In the genomic region with DNA sequence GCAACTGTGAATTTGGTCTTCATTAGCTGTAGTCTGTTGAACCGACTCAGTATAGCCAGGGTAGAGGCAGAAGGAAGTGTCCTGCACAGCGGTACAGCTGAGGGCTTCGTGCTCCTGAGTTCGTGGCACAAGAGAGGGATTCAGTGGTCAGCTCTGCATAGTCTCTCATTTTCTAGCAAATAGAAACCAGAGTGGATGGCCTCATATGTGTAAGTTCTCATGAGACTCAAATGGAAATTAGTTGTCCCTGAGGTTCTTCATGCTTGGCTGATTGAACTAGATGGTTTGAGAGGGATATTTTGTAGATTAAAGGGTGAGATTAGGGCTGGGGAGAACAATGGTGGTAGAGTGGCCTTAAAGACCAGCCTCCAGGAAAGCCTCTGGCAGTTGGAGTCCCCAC, we compare ENCODE assay signal across 12 cellular contexts. TPM values are rescaled to one million over a fixed set of nuclear protein-coding genes. Genes with fewer than 3 reads are reported as not detected.
A peak's percentile ranks its signal among the peaks of the same experiment; 100 is the strongest.
DNase-seq lines count a peak whose midpoint lies in the region; ATAC-seq and TF ChIP-seq lines count a peak whose summit lies in the region.
"Had no signal": no experiment of that assay in that cellular context is flagged by ENCODE, and none has a peak within 500 bp of the region (broad histone marks: within the 10 kb centered on the region; RNA-seq: fewer than 3 reads in every experiment).

No MANE protein-coding gene starts in this region.

- CTCF ChIA-PET in CD4-positive, alpha-beta T cell (lab: Charles Lee): no interaction called here
- CTCF ChIA-PET in OCI-LY7 (lab: Charles Lee; ENCODE audit: unreplicated experiment): no interaction called here

- BruUV-seq in OCI-LY7 (replicated peaks; lab: Mats Ljungman, UMichigan): no TSS peak

- peaks cover 68% of the 10 kb centered on the region for H3K36me3 ChIP-seq in OCI-LY7 (ENCODE audit: insufficient read depth, low read length)
- no peaks in the 10 kb centered on the region for H3K36me3 ChIP-seq in colonic mucosa
- H3K36me3 ChIP-seq in ovary: no peaks in the 10 kb centered on the region
- H3K36me3 ChIP-seq in osteoblast (ENCODE audit: insufficient read depth, low read length): peaks cover 13% of the 10 kb centered on the region

- H3K79me2 ChIP-seq in OCI-LY7 (ENCODE audit: insufficient read depth, low read depth, low read length) (peaks cover 73% of the 10 kb centered on the region), osteoblast (ENCODE audit: insufficient read depth, low read length) (peaks cover 97% of the 10 kb centered on the region)

- H3K4me1 ChIP-seq in OCI-LY7 (ENCODE audit: insufficient read depth, low read length, poor library complexity, severe bottlenecking): peaks cover 48% of the 10 kb centered on the region
- H3K4me1 ChIP-seq in colonic mucosa: peaks cover 14% of the 10 kb centered on the region
- peaks cover 9% of the 10 kb centered on the region for H3K4me1 ChIP-seq in ovary (ENCODE audit: insufficient read depth)
- H3K4me1 ChIP-seq in osteoblast (ENCODE audit: insufficient read depth, low read length): no peaks in the 10 kb centered on the region

- H3K27ac Mint-ChIP-seq in CD4-positive, alpha-beta T cell: peak overlapping the region; percentile 8
- H3K27ac Mint-ChIP-seq in type B pancreatic cell: no peak overlapping the region
- H3K27ac Mint-ChIP-seq: activated naive CD8-positive, alpha-beta T cell had no signal

- no peak for TF ChIP-seq POLR2A in ovary (IDR thresholded peaks at IDR 0.05)

- no peaks in the 10 kb centered on the region for H3K9me2 ChIP-seq in OCI-LY7 (ENCODE audit: insufficient read depth, low read length)

- H3K4me2 ChIP-seq in OCI-LY7 (ENCODE audit: low read length): peak overlapping the region; percentile 30; the same call in 1 of the 2 replicates
- no peak overlapping the region for H3K4me2 ChIP-seq in osteoblast (ENCODE audit: insufficient read depth, low read length)

- H3K9me3 ChIP-seq in CD4-positive, alpha-beta T cell (ENCODE audit: control insufficient read depth, low read length): no peaks in the 10 kb centered on the region
- 0 out of 2 replicates have a peak, but pooled peaks cover 8% of the 10 kb centered on the region for H3K9me3 ChIP-seq in OCI-LY7 (ENCODE audit: low read length)
- H3K9me3 ChIP-seq in colonic mucosa: no peaks in the 10 kb centered on the region
- no peaks in the 10 kb centered on the region for H3K9me3 ChIP-seq in ovary
- no peaks in the 10 kb centered on the region for H3K9me3 ChIP-seq in osteoblast (ENCODE audit: low read depth, low read length)

- H3K27me3 ChIP-seq in CD4-positive, alpha-beta T cell (ENCODE audit: control insufficient read depth, insufficient read depth, low read length): no peaks in the 10 kb centered on the region
- H3K27me3 ChIP-seq in colonic mucosa (no peaks in the 10 kb centered on the region), ovary (no peaks in the 10 kb centered on the region), osteoblast (ENCODE audit: insufficient read depth, low read length) (no peaks in the 10 kb centered on the region)

- no peak overlapping the region for H3K4me3 Mint-ChIP-seq in CD4-positive, alpha-beta T cell
- H3K4me3 Mint-ChIP-seq in type B pancreatic cell: no peak overlapping the region

- POLR2A ChIA-PET in CD4-positive, alpha-beta T cell (lab: Charles Lee): interaction anchor here (0.6 kb wide), 1 partner anchor 450 kb away, joined by 5 read pairs; no protein-coding TSS in a partner anchor
- POLR2A ChIA-PET in OCI-LY7 (lab: Charles Lee): interaction anchor here (0.5 kb wide), 1 partner anchor 13 kb away, joined by 4 read pairs; no protein-coding TSS in a partner anchor

- H3K9me3 Mint-ChIP-seq in CD4-positive, alpha-beta T cell: no peaks in the 10 kb centered on the region
- H3K9me3 Mint-ChIP-seq in type B pancreatic cell: no peaks in the 10 kb centered on the region

- peaks cover 9% of the 10 kb centered on the region for H4K20me1 ChIP-seq in OCI-LY7 (ENCODE audit: insufficient read depth, low read length)
- peaks cover 58% of the 10 kb centered on the region for H4K20me1 ChIP-seq in osteoblast (ENCODE audit: insufficient read depth, low read length)

- H3K27me3 Mint-ChIP-seq in CD4-positive, alpha-beta T cell: no peaks in the 10 kb centered on the region
- H3K27me3 Mint-ChIP-seq in type B pancreatic cell: no peaks in the 10 kb centered on the region
- H3K27me3 Mint-ChIP-seq: activated naive CD8-positive, alpha-beta T cell had no signal

- intact Hi-C loops in CD4-positive, alpha-beta T cell (cut with DNase I, micrococcal nuclease): no loop called here
- intact Hi-C loops in OCI-LY7 (cut with micrococcal nuclease; ENCODE audit: unreplicated experiment) (no loop called here), colonic mucosa (cut with DNase I) (no loop called here), ovary (cut with DNase I) (no loop called here)

- ATAC-seq in CD4-positive, alpha-beta T cell (ENCODE audit: poor library complexity): no peak
- ATAC-seq in GM19025 (IDR thresholded peaks at IDR 0.05; ENCODE audit: low read depth, unreplicated experiment) (peak; percentile 42), HG02798 (IDR thresholded peaks at IDR 0.05; ENCODE audit: poor library complexity, unreplicated experiment) (peak; percentile 67)

- no peak for DNase-seq in CD4-positive, alpha-beta T cell
- DNase-seq in OCI-LY7 (ENCODE audit: low spot score) (no peak), colonic mucosa (no peak), ovary (no peak), type B pancreatic cell (ENCODE audit: extremely low spot score, unreplicated experiment) (no peak), osteoblast (ENCODE audit: insufficient read length, low spot score, missing footprints) (no peak)
- DNase-seq: effector memory CD4-positive, alpha-beta T cell; NCI-H1436; stimulated activated naive CD4-positive, alpha-beta T cell treated with Interleukin-2 at 50 U/mL for 16 hours had no signal

- no peak overlapping the region for H3K27ac ChIP-seq in CD4-positive, alpha-beta T cell (ENCODE audit: low read depth, low read length)
- no peak overlapping the region for H3K27ac ChIP-seq in OCI-LY7 (ENCODE audit: low read depth, low read length, poor library complexity, severe bottlenecking)
- H3K27ac ChIP-seq in colonic mucosa: no peak overlapping the region
- H3K27ac ChIP-seq in ovary: no peak overlapping the region
- no peak overlapping the region for H3K27ac ChIP-seq in osteoblast (ENCODE audit: low read depth, low read length)

- no peak for TF ChIP-seq CTCF in CD4-positive, alpha-beta T cell (IDR thresholded peaks at IDR 0.05)
- no peak for TF ChIP-seq CTCF in OCI-LY7 (conservative IDR thresholded peaks at IDR 0.05; ENCODE audit: low read length)
- no peak for TF ChIP-seq CTCF in colonic mucosa (IDR thresholded peaks at IDR 0.05)
- no peak for TF ChIP-seq CTCF in ovary (IDR thresholded peaks at IDR 0.05)
- no peak for TF ChIP-seq CTCF in type B pancreatic cell (conservative IDR thresholded peaks at IDR 0.05)
- TF ChIP-seq CTCF in osteoblast (IDR thresholded peaks at IDR 0.05; ENCODE audit: extremely low read depth, low read depth, low read length): no peak

- H3K4me3 ChIP-seq in OCI-LY7 (ENCODE audit: low read depth, low read length, poor library complexity, severe bottlenecking): no peak overlapping the region
- H3K4me3 ChIP-seq in colonic mucosa: no peak overlapping the region
- H3K4me3 ChIP-seq in ovary: no peak overlapping the region
- H3K4me3 ChIP-seq in osteoblast (ENCODE audit: insufficient read depth, low read length): no peak overlapping the region

- peaks cover 69% of the 10 kb centered on the region for H3K36me3 Mint-ChIP-seq in CD4-positive, alpha-beta T cell (ENCODE audit: low read depth)
- H3K36me3 Mint-ChIP-seq in type B pancreatic cell: peaks cover 37% of the 10 kb centered on the region

- no peak for TF ChIP-seq EP300 in ovary (IDR thresholded peaks at IDR 0.05)

- H3K4me1 Mint-ChIP-seq in CD4-positive, alpha-beta T cell (ENCODE audit: low read depth): peaks cover 82% of the 10 kb centered on the region
- peaks cover 14% of the 10 kb centered on the region for H3K4me1 Mint-ChIP-seq in type B pancreatic cell (ENCODE audit: unreplicated experiment)

- H2AFZ ChIP-seq in OCI-LY7 (ENCODE audit: low read length) (no peak overlapping the region), osteoblast (ENCODE audit: low read length) (no peak overlapping the region)

- no peak overlapping the region for H3K9ac ChIP-seq in colonic mucosa (ENCODE audit: low read depth in 2 of 2, low read length in 2 of 2)

- WGBS in ovary, 3 donors: 89 to 97% (median 95%) methylated on average over 4 of the region's 4 CpGs

RNA-seq across cellular contexts. Expression of a gene that starts 50.5 kb away (rescaled TPM):
- total RNA-seq in CD4-positive, alpha-beta T cell: 100 to 1,000 TPM; 144 to 150 TPM
- total RNA-seq in OCI-LY7 (2014; rRNA removed; shearing (Covaris generic)): 36.3 and 39.5 TPM in 2 replicates
- 51.3 and 60.8 TPM in 2 replicates for total RNA-seq in OCI-LY7 (2022)
- 10 to 100 TPM; 46.7 to 50.7 TPM for total RNA-seq in colonic mucosa
- 10 to 100 TPM; 46.6 to 58.5 (median 53.8) TPM for total RNA-seq in ovary
- polyA plus RNA-seq in ovary: 10 to 100 TPM; 27.6 to 49.6 TPM
- 103 and 109 TPM in 2 replicates for total RNA-seq in type B pancreatic cell (ENCODE audit: low replicate concordance)
- total RNA-seq in osteoblast: 27.5 and 34.8 TPM in 2 replicates
